12 cellular contexts compared by ENCODE assay signal in genomic region chr13:38223093-38223492, GRCh38.
DNase-seq lines count a peak whose midpoint lies in the region; ATAC-seq and TF ChIP-seq lines count a peak whose summit lies in the region.
"Had no signal": no experiment of that assay in that cellular context is flagged by ENCODE, and none has a peak within 500 bp of the region (broad histone marks: within the 10 kb centered on the region; RNA-seq: fewer than 3 reads in every experiment).

No MANE protein-coding gene starts in this region.

- H3K4me1 ChIP-seq in gastroesophageal sphincter = no peaks in the 10 kb centered on the region
- H3K4me1 ChIP-seq: psoas muscle, stomach had no signal

- H3K36me3 Mint-ChIP-seq in CD4-positive, alpha-beta T cell (ENCODE audit: low read depth) = no peaks in the 10 kb centered on the region

- no peaks in the 10 kb centered on the region for H3K27me3 Mint-ChIP-seq in CD4-positive, alpha-beta T cell

- TF ChIP-seq CTCF in C4-2B (conservative IDR thresholded peaks at IDR 0.05) (peak; percentile 32), gastroesophageal sphincter (IDR thresholded peaks at IDR 0.05) (no peak)
- TF ChIP-seq CTCF in CD4-positive, alpha-beta T cell (IDR thresholded peaks at IDR 0.05) = no peak

- peak; percentile 54 for DNase-seq in LHCN-M2 (ENCODE audit: low read depth)
- DNase-seq in amniotic epithelial cell (ENCODE audit: low read depth) = peak; percentile 6
- peak; percentile 4 for DNase-seq in kidney tubule cell (ENCODE audit: low spot score)
- no peak for DNase-seq in cerebellum (ENCODE audit: low spot score)
- DNase-seq in CD4-positive, alpha-beta T cell = no peak
- DNase-seq: MV-4-11, psoas muscle, stomach had no signal

- no peak for TF ChIP-seq POLR2A in gastroesophageal sphincter (IDR thresholded peaks at IDR 0.05)

- H3K27ac Mint-ChIP-seq in CD4-positive, alpha-beta T cell = no peak overlapping the region

- no peaks in the 10 kb centered on the region for H3K27me3 ChIP-seq in gastroesophageal sphincter
- H3K27me3 ChIP-seq in CD4-positive, alpha-beta T cell (ENCODE audit: control insufficient read depth, insufficient read depth, low read length) = no peaks in the 10 kb centered on the region
- H3K27me3 ChIP-seq: stomach had no signal

- no peak for ATAC-seq in GM21717 (IDR thresholded peaks at IDR 0.05; ENCODE audit: unreplicated experiment)
- no peak for ATAC-seq in gastroesophageal sphincter
- ATAC-seq in CD4-positive, alpha-beta T cell (ENCODE audit: poor library complexity) = no peak
- ATAC-seq: esophagus mucosa, psoas muscle had no signal

- TF ChIP-seq EP300 in gastroesophageal sphincter (IDR thresholded peaks at IDR 0.05) = no peak

- no peak overlapping the region for H3K27ac ChIP-seq in C4-2B
- no peak overlapping the region for H3K27ac ChIP-seq in gastroesophageal sphincter
- no peak overlapping the region for H3K27ac ChIP-seq in CD4-positive, alpha-beta T cell (ENCODE audit: low read depth, low read length)
- H3K27ac ChIP-seq: psoas muscle, stomach had no signal

- H3K36me3 ChIP-seq in gastroesophageal sphincter = no peaks in the 10 kb centered on the region
- H3K36me3 ChIP-seq: stomach had no signal

- H3K4me3 ChIP-seq in gastroesophageal sphincter = no peak overlapping the region
- H3K4me3 ChIP-seq: psoas muscle, stomach had no signal

- no peaks in the 10 kb centered on the region for H3K9me3 ChIP-seq in gastroesophageal sphincter
- H3K9me3 ChIP-seq in CD4-positive, alpha-beta T cell (ENCODE audit: control insufficient read depth, low read length) = no peaks in the 10 kb centered on the region
- H3K9me3 ChIP-seq: psoas muscle, stomach had no signal

- no peak overlapping the region for H3K4me3 Mint-ChIP-seq in CD4-positive, alpha-beta T cell

- H3K9me3 Mint-ChIP-seq in CD4-positive, alpha-beta T cell = no peaks in the 10 kb centered on the region

- POLR2A ChIA-PET in CD4-positive, alpha-beta T cell (lab: Charles Lee) = no interaction called here

- 55 to 61% methylated on average over 1 of the region's 1 CpG for WGBS in gastroesophageal sphincter (ENCODE audit: low coverage in 1 of 2), 2 donors

- CTCF ChIA-PET in CD4-positive, alpha-beta T cell (lab: Charles Lee) = no interaction called here

- intact Hi-C loops in CD4-positive, alpha-beta T cell (cut with DNase I, micrococcal nuclease) = no loop called here

- no peaks in the 10 kb centered on the region for H3K4me1 Mint-ChIP-seq in CD4-positive, alpha-beta T cell (ENCODE audit: low read depth)

Comparison
In these comparisons a context has a peak if more than half of its experiments do, and no peak if none do; other contexts are left out.
1. DNase-seq: peak in LHCN-M2 (single experiment), amniotic epithelial cell (single experiment) and kidney tubule cell (single experiment); none in cerebellum (single experiment) and CD4-positive, alpha-beta T cell (0 of 10).